In genomic region chr5:123085638-123086286, GRCh38 we compare ENCODE assay signal across 21 cellular contexts. TPM values are rescaled to one million over a fixed set of nuclear protein-coding genes. Genes with fewer than 3 reads are reported as not detected.
"Had no signal": no experiment of that assay in that cellular context is flagged by ENCODE, and none has a peak within 500 bp of the region (broad histone marks: within the 10 kb centered on the region; RNA-seq: fewer than 3 reads in every experiment).

No MANE protein-coding gene starts in this region.

- H3K4me3 ChIP-seq: ascending aorta, breast epithelium, heart left ventricle, lower lobe of right lung, pancreas, upper lobe of left lung had no signal

- H3K9me3 ChIP-seq: ascending aorta, breast epithelium, heart left ventricle, lower lobe of right lung, pancreas, SK-N-SH, upper lobe of left lung had no signal

- DNase-seq: activated CD4-positive, alpha-beta T cell treated with anti-CD3 and anti-CD28 coated beads, Interleukin-2, amount 50 U/mL, for 48 hours; activated naive CD4-positive, alpha-beta T cell treated with anti-CD3 and anti-CD28 coated beads for 36 hours; activated naive CD8-positive, alpha-beta T cell treated with anti-CD3 and anti-CD28 coated beads, Interleukin-2, amount 50 U/mL, for 24 hours; cerebellar nuclear complex; effector memory CD8-positive, alpha-beta T cell; kidney; lower lobe of right lung; stimulated activated CD4-positive, alpha-beta T cell treated with anti-CD3 and anti-CD28 coated beads, Interleukin-4, amount 100 ng/mL, for 24 hours; stimulated activated naive CD8-positive, alpha-beta T cell treated with anti-CD3 and anti-CD28 coated beads, Interleukin-15, Interleukin-2, amounts not matched to agents 100 U/mL and 50 U/mL, for 24 hours; T-helper 1 cell; T1000 had no signal

- H3K27me3 ChIP-seq: ascending aorta had no signal

- ATAC-seq: activated naive CD8-positive, alpha-beta T cell treated with anti-CD3 and anti-CD28 coated beads, Interleukin-2, amount 50 U/mL, for 24 hours; activated T-helper 17 cell treated with anti-CD3 and anti-CD28 coated beads, Interleukin-2, amount 50 U/mL, for 72 hours; effector memory CD8-positive, alpha-beta T cell; heart left ventricle; lower lobe of right lung; pancreas; stimulated activated naive CD8-positive, alpha-beta T cell treated with anti-CD3 and anti-CD28 coated beads, Interleukin-15, Interleukin-2, amounts not matched to agents 100 U/mL and 50 U/mL, for 24 hours had no signal

- H3K4me3 Mint-ChIP-seq: activated naive CD4-positive, alpha-beta T cell treated with anti-CD3 and anti-CD28 coated beads for 36 hours; activated naive CD8-positive, alpha-beta T cell treated with anti-CD3 and anti-CD28 coated beads, Interleukin-2, amount 50 U/mL, for 24 hours; activated T-helper 17 cell treated with anti-CD3 and anti-CD28 coated beads, Interleukin-2, amount 50 U/mL, for 72 hours; dendritic cell treated with granulocyte-macrophage colony-stimulating factor and Interleukin-4, amounts not matched to agents 40 ng/mL and 50 ng/mL, for 4 days; effector memory CD8-positive, alpha-beta T cell had no signal

- H3K36me3 Mint-ChIP-seq: mesothelial cell of epicardium had no signal

- H3K9me3 Mint-ChIP-seq: activated naive CD4-positive, alpha-beta T cell treated with anti-CD3 and anti-CD28 coated beads for 36 hours; activated naive CD8-positive, alpha-beta T cell treated with anti-CD3 and anti-CD28 coated beads, Interleukin-2, amount 50 U/mL, for 24 hours; activated T-helper 17 cell treated with anti-CD3 and anti-CD28 coated beads, Interleukin-2, amount 50 U/mL, for 72 hours; dendritic cell treated with granulocyte-macrophage colony-stimulating factor and Interleukin-4, amounts not matched to agents 40 ng/mL and 50 ng/mL, for 4 days; mesothelial cell of epicardium had no signal

- H3K27ac ChIP-seq: breast epithelium, epithelial cell of prostate, heart left ventricle, lower lobe of right lung, pancreas, upper lobe of left lung had no signal

- H3K27ac Mint-ChIP-seq: activated naive CD4-positive, alpha-beta T cell treated with anti-CD3 and anti-CD28 coated beads for 36 hours; activated naive CD8-positive, alpha-beta T cell treated with anti-CD3 and anti-CD28 coated beads, Interleukin-2, amount 50 U/mL, for 24 hours; activated T-helper 17 cell treated with anti-CD3 and anti-CD28 coated beads, Interleukin-2, amount 50 U/mL, for 72 hours; dendritic cell treated with granulocyte-macrophage colony-stimulating factor and Interleukin-4, amounts not matched to agents 40 ng/mL and 50 ng/mL, for 4 days; effector memory CD8-positive, alpha-beta T cell; mesothelial cell of epicardium had no signal

- H3K4me1 ChIP-seq: ascending aorta had no signal

- H3K9ac ChIP-seq: SK-N-SH had no signal

- H3K36me3 ChIP-seq: breast epithelium, heart left ventricle, lower lobe of right lung, pancreas, upper lobe of left lung had no signal

RNA-seq across cellular contexts. Expression of gene PRDM6, which starts 3.3 kb away (rescaled TPM):
- total RNA-seq: activated naive CD4-positive, alpha-beta T cell treated with anti-CD3 and anti-CD28 coated beads for 36 hours had no signal

RNA-seq across cellular contexts. Expression of gene PPIC, which starts 49.2 kb away (rescaled TPM):
- total RNA-seq: activated naive CD4-positive, alpha-beta T cell treated with anti-CD3 and anti-CD28 coated beads for 36 hours; activated T-helper 17 cell treated with anti-CD3 and anti-CD28 coated beads, Interleukin-2, amount 50 U/mL, for 72 hours had no signal
